11 cellular contexts compared by ENCODE assay signal in the genomic region with DNA sequence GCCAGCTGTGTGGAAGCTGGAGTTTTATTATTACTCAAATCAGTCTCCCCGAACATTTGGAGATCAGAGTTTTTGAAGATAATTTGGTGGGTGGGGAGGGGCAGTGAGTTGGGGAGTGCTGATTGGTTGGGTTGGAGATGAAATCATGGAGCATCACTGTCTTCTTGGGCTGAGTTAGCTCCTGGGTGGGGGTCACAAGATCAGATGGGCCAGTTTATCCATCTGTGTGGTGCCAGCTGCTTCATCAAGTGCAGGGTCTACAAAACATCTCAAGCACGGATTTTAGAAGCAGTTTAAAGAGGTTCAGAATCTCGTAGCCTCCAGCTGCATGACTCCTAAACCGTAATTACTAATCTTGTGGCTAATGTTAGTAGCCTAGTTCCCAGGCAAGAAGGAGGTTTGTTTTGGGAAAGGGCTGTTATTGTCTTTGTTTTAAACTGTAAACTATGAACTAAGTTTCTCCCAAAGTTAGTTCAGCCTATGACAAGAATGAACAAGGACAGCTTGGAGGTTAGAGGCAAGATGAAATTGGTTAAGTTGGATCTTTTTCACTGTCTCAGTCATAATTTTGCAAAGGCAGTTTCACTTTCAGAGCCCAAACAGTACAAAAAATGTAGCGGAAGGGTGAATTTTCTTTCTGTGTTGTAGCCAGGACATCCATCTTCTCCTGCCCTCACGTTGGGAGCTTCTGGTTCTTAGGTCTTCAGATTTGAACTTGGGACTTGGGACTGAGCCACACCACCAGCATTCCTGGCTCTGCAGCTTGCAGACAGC. TPM values are rescaled to one million over a fixed set of nuclear protein-coding genes. Genes with fewer than 3 reads are reported as not detected.
DNase-seq lines count a peak whose midpoint lies in the region; ATAC-seq, FAIRE-seq and TF ChIP-seq lines count a peak whose summit lies in the region.
"Had no signal": no experiment of that assay in that cellular context is flagged by ENCODE, and none has a peak within 500 bp of the region (broad histone marks: within the 10 kb centered on the region; RNA-seq: fewer than 3 reads in every experiment).

No MANE protein-coding gene starts in this region.

- no peaks in the 10 kb centered on the region for H3K9me3 ChIP-seq in astrocyte (ENCODE audit: insufficient read depth, low read depth, low read length)

- H3K9me3 Mint-ChIP-seq in Calu3 (ENCODE audit: low read depth, unreplicated experiment) (no peaks in the 10 kb centered on the region), astrocyte (ENCODE audit: unreplicated experiment) (no peaks in the 10 kb centered on the region)

- no peak overlapping the region for H3K27ac ChIP-seq in astrocyte (ENCODE audit: low read depth, low read length)

- H3K27me3 ChIP-seq in astrocyte (ENCODE audit: insufficient read depth, low read length), result no peaks in the 10 kb centered on the region

- ATAC-seq in HG03280 (IDR thresholded peaks at IDR 0.05; ENCODE audit: unreplicated experiment) (peak; percentile 61), sciatic nerve (peak; percentile 45), GM21367 (IDR thresholded peaks at IDR 0.05; ENCODE audit: unreplicated experiment) (no peak), GM21447 (IDR thresholded peaks at IDR 0.05; ENCODE audit: unreplicated experiment) (no peak)

- DNase-seq in Calu3, result no peak
- peak; percentile 40 for DNase-seq in astrocyte (ENCODE audit: low read depth)
- no peak for DNase-seq in sciatic nerve (ENCODE audit: low spot score)
- no peak for DNase-seq in DMS79 (lab: John Stamatoyannopoulos, UW)
- no peak for DNase-seq in OCI-M2 (lab: John Stamatoyannopoulos, UW; ENCODE audit: unreplicated experiment)
- DNase-seq: DND-41, Right ventricle myocardium superior had no signal

- no peak overlapping the region for H3K4me3 Mint-ChIP-seq in Calu3 (ENCODE audit: low read depth, unreplicated experiment)
- H3K4me3 Mint-ChIP-seq in astrocyte (ENCODE audit: unreplicated experiment), result no peak overlapping the region

- H3K4me1 Mint-ChIP-seq in Calu3 (ENCODE audit: low read depth, unreplicated experiment) (peaks cover 20% of the 10 kb centered on the region), astrocyte (ENCODE audit: low read depth, unreplicated experiment) (peaks cover 9% of the 10 kb centered on the region)

- TF ChIP-seq CTCF in Calu3 (IDR thresholded peaks at IDR 0.05; ENCODE audit: unreplicated experiment), result no peak
- no peak for TF ChIP-seq CTCF in astrocyte (IDR thresholded peaks at IDR 0.05; ENCODE audit: insufficient read depth, low read depth, low read length)

- no peak overlapping the region for H3K9ac ChIP-seq in astrocyte (ENCODE audit: low read length)

- no TSS peak for BruUV-seq in Calu3 (replicated peaks; lab: Mats Ljungman, UMichigan)

- peaks cover 11% of the 10 kb centered on the region for H3K4me1 ChIP-seq in astrocyte (ENCODE audit: insufficient read depth, low read length)

- peak; percentile 20 for FAIRE-seq in astrocyte (lab: Jason Lieb, UNC)
- FAIRE-seq: HTR-8/SVneo had no signal

- H2AFZ ChIP-seq in astrocyte (ENCODE audit: low read depth, low read length), result no peak overlapping the region

- H3K27me3 Mint-ChIP-seq in Calu3 (ENCODE audit: unreplicated experiment) (no peaks in the 10 kb centered on the region), astrocyte (ENCODE audit: low read depth, unreplicated experiment) (peaks cover 7% of the 10 kb centered on the region)

- H3K36me3 Mint-ChIP-seq in Calu3 (ENCODE audit: insufficient read depth, unreplicated experiment) (no peaks in the 10 kb centered on the region), astrocyte (ENCODE audit: low read depth, unreplicated experiment) (no peaks in the 10 kb centered on the region)

- no peak overlapping the region for H3K4me3 ChIP-seq in astrocyte (ENCODE audit: insufficient read depth, low read depth, low read length)

- no peak overlapping the region for H3K4me2 ChIP-seq in astrocyte (ENCODE audit: low read length)

- H3K36me3 ChIP-seq in astrocyte (ENCODE audit: insufficient read depth, low read length), result no peaks in the 10 kb centered on the region

- H3K79me2 ChIP-seq in astrocyte (ENCODE audit: insufficient read depth, low read length), result no peaks in the 10 kb centered on the region

- peak overlapping the region; percentile 36 for H3K27ac Mint-ChIP-seq in Calu3 (ENCODE audit: unreplicated experiment)
- no peak overlapping the region for H3K27ac Mint-ChIP-seq in astrocyte (ENCODE audit: unreplicated experiment)

- CTCF ChIA-PET in Calu3 (lab: Charles Lee), result no interaction called here

- no peaks in the 10 kb centered on the region for H4K20me1 ChIP-seq in astrocyte (ENCODE audit: insufficient read depth, low read length)

- intact Hi-C loops in Calu3 (cut with micrococcal nuclease; ENCODE audit: unreplicated experiment), result no loop called here
- intact Hi-C loops in sciatic nerve (cut with DNase I), result no loop called here

RNA-seq across cellular contexts. Expression of gene KLF6, which starts 43.1 kb away (rescaled TPM):
- 140 and 161 TPM in 2 replicates for total RNA-seq in Calu3 (2022)
- 250 and 319 TPM in 2 replicates for total RNA-seq in astrocyte
- 273 TPM for total RNA-seq in sciatic nerve

Comparison
In these comparisons a context has a peak if more than half of its experiments do, and no peak if none do; other contexts are left out.
1. ATAC-seq: peak in HG03280 (single experiment) and sciatic nerve (single experiment); none in GM21367 (single experiment) and GM21447 (single experiment).